In the genomic region with DNA sequence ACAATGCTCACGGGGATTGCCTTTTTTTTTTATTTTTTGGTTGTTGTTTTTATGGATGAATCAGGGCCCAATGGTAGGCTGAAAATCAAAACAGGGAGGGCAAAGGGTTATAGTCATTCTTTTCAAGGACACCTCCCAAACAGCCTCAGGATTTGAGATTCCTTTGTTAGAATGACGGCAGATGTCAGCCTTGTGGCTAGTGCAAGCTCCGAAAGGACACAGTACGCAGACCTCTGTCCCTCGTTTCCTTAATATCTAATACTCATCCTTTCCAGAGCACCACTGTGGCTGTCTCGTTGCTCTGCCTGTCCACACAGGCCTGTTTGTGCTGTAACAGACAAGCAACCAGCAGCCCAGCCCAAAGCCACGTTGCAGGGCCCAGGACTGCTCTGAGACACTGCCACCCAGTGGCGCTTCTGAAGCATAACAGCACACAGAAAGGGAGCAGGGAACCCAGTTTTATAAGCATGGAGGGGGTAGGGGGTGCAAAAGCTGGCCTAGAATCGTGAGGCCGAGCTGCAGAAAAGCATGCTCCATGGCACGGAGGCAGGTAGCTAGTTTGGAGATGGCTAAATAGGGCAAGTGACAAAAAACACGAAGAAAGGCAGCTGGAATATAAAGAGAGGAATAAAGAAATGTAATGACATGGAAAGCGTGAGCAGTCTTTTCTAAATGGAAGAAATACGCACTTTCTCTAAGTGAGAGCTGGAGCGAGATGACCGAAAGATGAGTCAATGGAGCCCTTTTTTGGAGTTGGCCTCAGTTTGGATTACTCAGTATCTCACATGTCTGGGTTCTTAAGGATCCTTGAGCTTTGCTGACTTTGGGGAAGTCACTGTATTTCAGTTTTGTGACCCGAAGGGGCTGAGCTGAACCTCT, we compare ENCODE assay signal across 8 cellular contexts. TPM values are rescaled to one million over a fixed set of nuclear protein-coding genes. Genes with fewer than 3 reads are reported as not detected.
DNase-seq lines count a peak whose midpoint lies in the region; ATAC-seq, FAIRE-seq and TF ChIP-seq lines count a peak whose summit lies in the region.

No MANE protein-coding gene starts in this region.

- H3K9me3 ChIP-seq in lung (ENCODE audit: control insufficient read depth in 2 of 2, insufficient read depth in 1 of 2, low read length in 1 of 2): no peaks in the 10 kb centered on the region

- peak overlapping the region; percentile 25 to 42 for H3K27ac ChIP-seq in lung (ENCODE audit: low read depth in 1 of 2, low read length in 1 of 2)

- FAIRE-seq in A204.1 (lab: Jason Lieb, UNC) (peak; percentile 55), GM18507 (lab: Jason Lieb, UNC) (peak; percentile 87)

- 38 to 47% methylated on average over 17 of the region's 17 CpGs for WGBS in lung, 2 donors

- DNase-seq in GM18507 (ENCODE audit: extremely low spot score, insufficient read length, low read depth) (peak; percentile 48), NCI-H526 (lab: John Stamatoyannopoulos, UW) (peak; percentile 95 to 98), ecto neural progenitor cell (ENCODE audit: low spot score) (peak; percentile 83), lung (ENCODE audit: low spot score) (peak; percentile 69)
- peak; percentile 40 for DNase-seq in activated CD4-positive, alpha-beta T cell treated with anti-CD3 and anti-CD28 coated beads, Interleukin-2, amount 50 U/mL, for 1 hour
- peak; percentile 38 to 54 for DNase-seq in stimulated activated CD4-positive, alpha-beta T cell treated with anti-CD3 and anti-CD28 coated beads, Interleukin-4, amount 100 ng/mL, for 48 hours (ENCODE audit: low read depth in 2 of 2)

- H3K4me3 ChIP-seq in lung: no peak overlapping the region

- ATAC-seq in HG03354 (IDR thresholded peaks at IDR 0.05; ENCODE audit: poor library complexity, severe bottlenecking, unreplicated experiment) (peak; percentile 88), lung (ENCODE audit: insufficient read depth, low FRiP score) (peak; percentile 84)

- peak; percentile 62 for TF ChIP-seq CTCF in lung (IDR thresholded peaks at IDR 0.05; ENCODE audit: control extremely low read depth, extremely low read depth)

- no peaks in the 10 kb centered on the region for H3K36me3 ChIP-seq in lung (ENCODE audit: control insufficient read depth in 2 of 2, insufficient read depth in 2 of 2, low read length in 2 of 2)

- H3K27me3 ChIP-seq in lung (ENCODE audit: control insufficient read depth, insufficient read depth): no peaks in the 10 kb centered on the region

- H3K4me1 ChIP-seq in lung (ENCODE audit: control insufficient read depth in 2 of 2, insufficient read depth in 2 of 2, low read length in 2 of 2): peaks cover 0 to 6% of the 10 kb centered on the region in 2 donors

RNA-seq across cellular contexts. Expression of a gene that starts 40.7 kb away (rescaled TPM):
- total RNA-seq in lung: 10 to 100 TPM in 1 of 2 donors, under 1 TPM in 1; 0.97 to 14.4 TPM
- polyA plus RNA-seq in lung: 1 to 10 TPM; 7.7 to 9.0 TPM

Comparison
In these comparisons a context has a peak if more than half of its experiments do, and no peak if none do; other contexts are left out.
1. DNase-seq: peak in every context shown above with its lines; median percentile 96 in NCI-H526; 83 in ecto neural progenitor cell; 69 in lung; 48 in GM18507; 46 in stimulated activated CD4-positive, alpha-beta T cell treated with anti-CD3 and anti-CD28 coated beads, Interleukin-4, amount 100 ng/mL, for 48 hours; 40 in activated CD4-positive, alpha-beta T cell treated with anti-CD3 and anti-CD28 coated beads, Interleukin-2, amount 50 U/mL, for 1 hour.